ENCODE assay signal across 8 cellular contexts in the genomic region with DNA sequence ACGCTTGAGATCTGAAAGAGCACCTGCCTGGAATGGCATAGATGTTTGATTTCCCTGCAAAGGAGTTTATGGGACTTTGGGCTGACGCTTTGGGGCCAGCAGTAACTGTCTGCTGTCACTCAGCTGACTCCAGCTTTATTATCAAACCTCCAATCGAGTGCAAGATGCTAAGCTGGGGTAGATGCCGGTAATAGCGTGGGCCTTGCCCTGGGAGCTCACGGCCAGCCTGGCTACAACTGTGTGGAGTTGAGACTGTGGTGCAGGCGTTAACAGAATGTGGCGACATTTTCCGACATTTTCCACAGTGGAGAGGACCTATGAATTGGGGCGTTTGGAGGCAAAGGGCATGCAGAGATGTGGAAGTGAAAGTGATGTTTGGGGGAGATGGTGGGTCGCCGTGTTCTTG. TPM values are rescaled to one million over a fixed set of nuclear protein-coding genes. Genes with fewer than 3 reads are reported as not detected.
A peak's percentile ranks its signal among the peaks of the same experiment; 100 is the strongest.
DNase-seq lines count a peak whose midpoint lies in the region; TF ChIP-seq lines count a peak whose summit lies in the region.

No MANE protein-coding gene starts in this region.

- POLR2A ChIA-PET in HEK293 (lab: Yijun Ruan, JAX): interaction anchor here (0.6 kb wide), 2 partner anchors 27 to 391 kb away, joined by 4 to 5 read pairs; no protein-coding TSS in a partner anchor

- WGBS in spleen, 5 donors: 24 to 38% (median 25%) methylated on average over 12 of the region's 12 CpGs

- H3K9me3 ChIP-seq in HEK293 (ENCODE audit: control insufficient read depth, insufficient read depth, low read depth, low read length) (no peaks in the 10 kb centered on the region), right atrium auricular region (no peaks in the 10 kb centered on the region), spleen (no peaks in the 10 kb centered on the region)

- TF ChIP-seq POLR2A in spleen (IDR thresholded peaks at IDR 0.05): no peak

- H3K27ac ChIP-seq in HEK293 (ENCODE audit: extremely low read depth, low read depth, low read length) (no peak overlapping the region), VCaP (peak overlapping the region; percentile 78; the same call in 1 of the 2 replicates), right atrium auricular region (peak overlapping the region; percentile 73), spleen (peak overlapping the region; percentile 63 to 93 (median 84))

- DNase-seq in right atrium auricular region (ENCODE audit: low spot score): no peak
- no peak for DNase-seq in spleen
- no peak for DNase-seq in NCI-H2171 (lab: John Stamatoyannopoulos, UW)
- no peak for DNase-seq in GDM1 (lab: John Stamatoyannopoulos, UW)
- no peak for DNase-seq in activated CD8-positive, alpha-beta memory T cell treated with anti-CD3 and anti-CD28 coated beads, Interleukin-2, amount 50 U/mL, for 48 hours
- DNase-seq in cerebellar cortex (ENCODE audit: low spot score): no peak

- H3K27me3 ChIP-seq in right atrium auricular region: no peaks in the 10 kb centered on the region
- no peaks in the 10 kb centered on the region for H3K27me3 ChIP-seq in spleen (replicated peaks in 1 of 7)

- CTCF ChIA-PET in HEK293 (lab: Yijun Ruan, JAX): interaction anchor here (1.2 to 3.0 kb wide), 2 partner anchors 27 to 64 kb away, joined by 4 to 10 read pairs; no protein-coding TSS in a partner anchor

- peak overlapping the region; percentile 74; the same call in 1 of the 2 replicates for H3K4me3 ChIP-seq in HEK293 (ENCODE audit: low read depth, low read length)
- H3K4me3 ChIP-seq in right atrium auricular region: peak overlapping the region; percentile 70 to 87
- peak overlapping the region; percentile 76 to 93 (median 88) for H3K4me3 ChIP-seq in spleen

- H3K36me3 ChIP-seq in HEK293 (ENCODE audit: control insufficient read depth in 2 of 2, insufficient read depth in 1 of 2, low read length in 2 of 2) (no peaks in the 10 kb centered on the region), right atrium auricular region (no peaks in the 10 kb centered on the region), spleen (no peaks in the 10 kb centered on the region)

- TF ChIP-seq CTCF in HEK293 (tag by site-specific recombination; IDR thresholded peaks at IDR 0.05): no peak
- no peak for TF ChIP-seq CTCF in VCaP (conservative IDR thresholded peaks at IDR 0.05)
- TF ChIP-seq CTCF in right atrium auricular region (IDR thresholded peaks at IDR 0.05): no peak
- TF ChIP-seq CTCF in spleen (IDR thresholded peaks at IDR 0.05 in 8 of 11, conservative IDR thresholded peaks at IDR 0.05 in 3 of 11): no peak

- intact Hi-C loops in spleen (cut with DNase I; ENCODE audit: low total_unique reads): no loop called here

- H3K4me1 ChIP-seq in HEK293 (ENCODE audit: control insufficient read depth, insufficient read depth, low read length) (peaks cover 15% of the 10 kb centered on the region), right atrium auricular region (peaks cover 0 to 82% of the 10 kb centered on the region in 2 donors), spleen (peaks cover 58 to 94% (median 85%) of the 10 kb centered on the region in 6 donors)

TF ChIP-seq in HEK293, 187 proteins besides CTCF, POLR2A, EP300 and RAD21:
- peak; percentile 74 for TF ChIP-seq ZNF341 (tag by site-specific recombination; IDR thresholded peaks at IDR 0.05; ENCODE audit: low read depth)
- TF ChIP-seq ZNF704 (tag by site-specific recombination; IDR thresholded peaks at IDR 0.05): no peak

RNA-seq across cellular contexts. Expression of gene CHST12, which starts 1.3 kb away (rescaled TPM):
- total RNA-seq in right atrium auricular region: 10 to 100 TPM; 14.2 to 15.0 TPM
- 10 to 100 TPM; 28.2 to 51.4 (median 33.2) TPM for total RNA-seq in spleen
- polyA plus RNA-seq in spleen: 10 to 100 TPM in 2 of 3 donors, 1 to 10 TPM in 1; 7.7 to 14.4 (median 11.7) TPM

RNA-seq across cellular contexts. Expression of gene EIF3B, which starts 50.1 kb away (rescaled TPM):
- 10 to 100 TPM; 51.4 to 66.9 TPM for total RNA-seq in right atrium auricular region
- 100 to 1,000 TPM in 6 of 7 donors, 10 to 100 TPM in 1; 79.6 to 150 (median 116) TPM for total RNA-seq in spleen
- 100 to 1,000 TPM in 1 of 3 donors, 10 to 100 TPM in 2; 78.1 to 117 (median 96.9) TPM for polyA plus RNA-seq in spleen
